9 cellular contexts compared by ENCODE assay signal in the genomic region with DNA sequence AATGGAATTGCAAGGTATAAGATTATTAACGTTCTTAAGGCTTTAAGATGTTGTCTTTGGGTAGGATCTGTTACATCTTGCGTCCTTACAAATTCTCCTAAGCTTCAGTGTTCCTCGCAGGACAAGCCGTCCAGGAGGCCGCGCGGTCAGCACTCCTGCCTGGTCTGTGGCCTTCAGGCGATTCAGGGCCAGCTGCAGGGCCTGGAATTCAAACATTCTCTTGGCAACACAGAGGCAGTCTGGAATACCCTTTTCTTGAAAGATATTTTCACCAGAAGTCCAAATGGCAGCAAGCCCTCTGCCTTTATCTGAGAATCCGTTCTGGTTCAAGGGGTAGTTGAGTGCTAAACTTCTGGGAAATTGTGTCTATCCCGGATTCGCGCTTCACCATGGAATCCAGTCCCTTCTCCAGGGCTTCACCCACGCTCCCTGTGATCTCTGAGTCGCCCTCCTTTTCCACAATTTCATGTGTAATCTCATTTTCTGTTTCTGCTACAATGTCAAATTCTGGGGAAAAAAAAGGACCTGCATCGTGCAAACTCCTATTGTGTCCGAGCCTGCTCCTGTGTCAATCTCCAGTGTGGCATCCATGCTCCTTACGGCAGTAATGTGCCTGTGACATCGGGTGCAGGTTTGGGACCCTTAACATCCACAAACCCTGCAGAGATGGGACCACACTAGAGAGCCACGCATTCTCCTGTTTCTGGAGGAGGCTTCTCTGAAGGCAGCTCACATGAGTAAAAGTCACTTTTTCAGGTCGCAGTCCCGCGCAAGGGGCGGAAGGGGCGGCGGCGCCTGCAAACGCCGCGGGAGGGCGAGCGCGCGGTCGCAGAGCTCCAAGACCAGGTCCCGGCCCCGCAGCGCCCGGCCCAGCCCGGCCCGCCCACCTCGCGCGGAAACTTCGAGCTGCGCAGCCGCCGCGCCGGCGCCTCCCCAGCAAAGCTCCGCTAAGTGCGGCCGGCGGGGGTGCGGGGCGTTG. TPM values are rescaled to one million over a fixed set of nuclear protein-coding genes. Genes with fewer than 3 reads are reported as not detected.
A peak's percentile ranks its signal among the peaks of the same experiment; 100 is the strongest.
DNase-seq lines count a peak whose midpoint lies in the region; ATAC-seq, FAIRE-seq and TF ChIP-seq lines count a peak whose summit lies in the region.
"Had no signal": no experiment of that assay in that cellular context is flagged by ENCODE, and none has a peak within 500 bp of the region (broad histone marks: within the 10 kb centered on the region; RNA-seq: fewer than 3 reads in every experiment).

No MANE protein-coding gene starts in this region.

- POLR2A ChIA-PET in MCF 10A (lab: Yijun Ruan, JAX), result no interaction called here

- WGBS in right lobe of liver (ENCODE audit: insufficient coverage, low coverage, low lambda C conversion rate, missing lambda C conversion rate), result 44% methylated on average over 29 of the region's 56 CpGs

- ATAC-seq in right lobe of liver (peak; percentile 92 to 96 (median 96)), HG02870 (IDR thresholded peaks at IDR 0.05; ENCODE audit: unreplicated experiment) (no peak), GM21786 (IDR thresholded peaks at IDR 0.05; ENCODE audit: unreplicated experiment) (no peak)

- CTCF ChIA-PET in MCF 10A (lab: Yijun Ruan, JAX), result no interaction called here

- no peak overlapping the region for H3K27ac Mint-ChIP-seq in MCF 10A (ENCODE audit: low read depth, unreplicated experiment)

- no peaks in the 10 kb centered on the region for H3K9me3 ChIP-seq in right lobe of liver

- H3K4me3 ChIP-seq in bronchial epithelial cell (ENCODE audit: low read depth, low read length) (peak overlapping the region; percentile 8), right lobe of liver (peak overlapping the region; percentile 4 to 36 (median 18))

- no TSS peak for BruUV-seq in MCF 10A (replicated peaks; lab: Mats Ljungman, UMichigan)

- H3K4me3 Mint-ChIP-seq in MCF 10A (ENCODE audit: unreplicated experiment), result no peak overlapping the region

- intact Hi-C loops in MCF 10A (cut with micrococcal nuclease) (no loop called here), right lobe of liver (cut with DNase I) (no loop called here)

- H3K27me3 Mint-ChIP-seq in MCF 10A (ENCODE audit: insufficient read depth, unreplicated experiment), result peaks cover 16% of the 10 kb centered on the region

- H3K4me1 ChIP-seq in right lobe of liver, result no peaks in the 10 kb centered on the region

- no peak for TF ChIP-seq POLR2A in right lobe of liver (IDR thresholded peaks at IDR 0.05)

- H3K27ac ChIP-seq in right lobe of liver, result no peak overlapping the region

- H3K36me3 ChIP-seq in bronchial epithelial cell (ENCODE audit: control insufficient read depth, insufficient read depth, low read length) (no peaks in the 10 kb centered on the region), right lobe of liver (no peaks in the 10 kb centered on the region)

- DNase-seq in T47D (ENCODE audit: low read depth in 1 of 2, low spot score in 1 of 2) (peak; percentile 46 to 77), MCF 10A (ENCODE audit: unreplicated experiment) (no peak), SW480 (ENCODE audit: low spot score) (peak; percentile 10), bronchial epithelial cell (ENCODE audit: low read depth) (no peak), right lobe of liver (peak; percentile 71 to 77 (median 73))
- peak; percentile 27 to 32 for DNase-seq in stimulated activated CD8-positive, alpha-beta memory T cell treated with anti-CD3 and anti-CD28 coated beads, Interleukin-7, amount 100 ng/mL, for 1 hour (ENCODE audit: low read depth in 2 of 2)

- no peak for FAIRE-seq in bronchial epithelial cell (lab: Jason Lieb, UNC)
- FAIRE-seq: G401.6 had no signal

- in situ Hi-C loops in T47D (cut with HindIII; ENCODE audit: low pct_unique_long_range_greater_than_20kb, low sequenced_read_pairs), result no loop called here

- H3K4me1 Mint-ChIP-seq in MCF 10A (ENCODE audit: insufficient read depth, unreplicated experiment), result no peaks in the 10 kb centered on the region

- H3K27me3 ChIP-seq in bronchial epithelial cell (ENCODE audit: control insufficient read depth, insufficient read depth, low read length) (no peaks in the 10 kb centered on the region), right lobe of liver (no peaks in the 10 kb centered on the region)

- TF ChIP-seq CTCF in MCF 10A (IDR thresholded peaks at IDR 0.05; ENCODE audit: unreplicated experiment), result no peak
- no peak for TF ChIP-seq CTCF in bronchial epithelial cell (IDR thresholded peaks at IDR 0.05; ENCODE audit: insufficient read depth, low read length, severe bottlenecking)
- TF ChIP-seq CTCF in right lobe of liver (IDR thresholded peaks at IDR 0.05), result peak; percentile 22 to 35 (median 30)

- peaks cover 7% of the 10 kb centered on the region for H3K9me3 Mint-ChIP-seq in MCF 10A (ENCODE audit: unreplicated experiment)

- H3K36me3 Mint-ChIP-seq in MCF 10A (ENCODE audit: insufficient read depth, unreplicated experiment), result no peaks in the 10 kb centered on the region

RNA-seq across cellular contexts. Expression of a gene that starts 25.3 kb away (rescaled TPM):
- total RNA-seq in MCF 10A (2022) (5.9 and 6.2 TPM in 2 replicates), bronchial epithelial cell (11.3 and 15.7 TPM in 2 replicates), right lobe of liver (100 to 1,000 TPM in 2 of 6 experiments, 10 to 100 TPM in 4; 45.2 to 137 (median 73.8) TPM)

Comparison
In these comparisons a context has a peak if more than half of its experiments do, and no peak if none do; other contexts are left out.
1. DNase-seq: peak in T47D (2 of 2), SW480 (single experiment), right lobe of liver (3 of 3) and stimulated activated CD8-positive, alpha-beta memory T cell treated with anti-CD3 and anti-CD28 coated beads, Interleukin-7, amount 100 ng/mL, for 1 hour (2 of 2); none in MCF 10A (single experiment) and bronchial epithelial cell (single experiment).
2. CTCF ChIP-seq: peak in right lobe of liver (4 of 4); none in MCF 10A (single experiment) and bronchial epithelial cell (single experiment).
3. ATAC-seq: peak in right lobe of liver (4 of 4); none in HG02870 (single experiment) and GM21786 (single experiment).